In genomic region chr16:84617068-84617630, GRCh38 we compare ENCODE assay signal across 8 cellular contexts. TPM values are rescaled to one million over a fixed set of nuclear protein-coding genes. Genes with fewer than 3 reads are reported as not detected.
DNase-seq lines count a peak whose midpoint lies in the region; ATAC-seq, FAIRE-seq and TF ChIP-seq lines count a peak whose summit lies in the region.

No MANE protein-coding gene starts in this region.

- ATAC-seq in GM18873 (IDR thresholded peaks at IDR 0.05; ENCODE audit: low FRiP score, unreplicated experiment) (peak; percentile 20), HG03342 (IDR thresholded peaks at IDR 0.05; ENCODE audit: unreplicated experiment) (peak; percentile 30)

- H2AFZ ChIP-seq in ACC112 (ENCODE audit: low read length, unreplicated experiment) (peak overlapping the region; percentile 17), neural progenitor cell (replicated peaks) (no peak overlapping the region)

- H3K27ac ChIP-seq in ACC112 (ENCODE audit: low read depth, low read length) (peak overlapping the region; percentile 42; the same call in 1 of the 2 replicates), neural progenitor cell (no peak overlapping the region)

- FAIRE-seq in D721Med (lab: Jason Lieb, UNC) = no peak

- peaks cover 55% of the 10 kb centered on the region for H4K20me1 ChIP-seq in neural progenitor cell (ENCODE audit: low read depth)

- no peaks in the 10 kb centered on the region for H3K9me3 Mint-ChIP-seq in neural progenitor cell

- DNase-seq in activated CD4-positive, alpha-beta T cell treated with anti-CD3 and anti-CD28 coated beads, Interleukin-2, amount 50 U/mL, for 1 hour = peak; percentile 43
- DNase-seq in epithelial cell of proximal tubule (ENCODE audit: low read depth) (no peak), neural progenitor cell (ENCODE audit: low spot score) (peak; percentile 30), D721Med (ENCODE audit: insufficient read length, low spot score) (no peak), HK-2 (ENCODE audit: unreplicated experiment) (no peak)

- peaks cover 11% of the 10 kb centered on the region for H3K36me3 Mint-ChIP-seq in neural progenitor cell

- no peak overlapping the region for H3K9ac ChIP-seq in neural progenitor cell

- H3K4me3 ChIP-seq in ACC112 (ENCODE audit: low read depth, low read length) (peak overlapping the region; percentile 94), epithelial cell of proximal tubule (ENCODE audit: low read depth, low read length) (peak overlapping the region; percentile 89), neural progenitor cell (peak overlapping the region; percentile 74)

- H3K4me1 ChIP-seq in ACC112 (ENCODE audit: control insufficient read depth, insufficient read depth, low read length, unreplicated experiment) (peaks cover 47% of the 10 kb centered on the region), neural progenitor cell (peaks cover 28% of the 10 kb centered on the region)

- no peak for TF ChIP-seq CTCF in epithelial cell of proximal tubule (conservative IDR thresholded peaks at IDR 0.05; ENCODE audit: low read depth, low read length)
- TF ChIP-seq CTCF in neural progenitor cell (IDR thresholded peaks at IDR 0.05) = no peak
- no peak for TF ChIP-seq CTCF in D721Med (IDR thresholded peaks at IDR 0.05; ENCODE audit: insufficient read depth, missing control alignments)

- H3K27me3 ChIP-seq in ACC112 (ENCODE audit: insufficient read depth, low read length) = no peaks in the 10 kb centered on the region
- H3K27me3 ChIP-seq in neural progenitor cell = peaks cover 12% of the 10 kb centered on the region

- H3K4me2 ChIP-seq in neural progenitor cell = peak overlapping the region; percentile 99

- H3K36me3 ChIP-seq in ACC112 (ENCODE audit: insufficient read depth, low read length) = peaks cover 4% of the 10 kb centered on the region; the same call in 1 of the 2 replicates
- H3K36me3 ChIP-seq in neural progenitor cell = no peaks in the 10 kb centered on the region

- H3K27ac Mint-ChIP-seq in neural progenitor cell = no peak overlapping the region

- peaks cover 61% of the 10 kb centered on the region for H3K4me1 Mint-ChIP-seq in neural progenitor cell

- peaks cover 7% of the 10 kb centered on the region for H3K27me3 Mint-ChIP-seq in neural progenitor cell (ENCODE audit: insufficient read depth, low read depth)

- peaks cover 56% of the 10 kb centered on the region for H3K79me2 ChIP-seq in ACC112 (ENCODE audit: control insufficient read depth, insufficient read depth, low read length, unreplicated experiment)
- H3K79me2 ChIP-seq in neural progenitor cell (ENCODE audit: low read depth) = peaks cover 51% of the 10 kb centered on the region

- H3K4me3 Mint-ChIP-seq in neural progenitor cell = peak overlapping the region; percentile 97

- H3F3A ChIP-seq in neural progenitor cell (ENCODE audit: low read depth) = peaks cover 27% of the 10 kb centered on the region

- no peaks in the 10 kb centered on the region for H3K9me3 ChIP-seq in neural progenitor cell (ENCODE audit: low read depth)

RNA-seq across cellular contexts. Expression of gene COTL1, which starts 0.7 kb away (rescaled TPM):
- total RNA-seq in epithelial cell of proximal tubule (318 and 473 TPM in 2 replicates), neural progenitor cell (ENCODE audit: low replicate concordance) (46.9 and 93.7 TPM in 2 replicates)

RNA-seq across cellular contexts. Expression of gene KLHL36, which starts 31.2 kb away (rescaled TPM):
- total RNA-seq in epithelial cell of proximal tubule (63.7 and 65.7 TPM in 2 replicates), neural progenitor cell (ENCODE audit: low replicate concordance) (15.9 and 25.3 TPM in 2 replicates)

Comparison
In these comparisons a context has a peak if more than half of its experiments do, and no peak if none do; other contexts are left out.
1. DNase-seq: peak in activated CD4-positive, alpha-beta T cell treated with anti-CD3 and anti-CD28 coated beads, Interleukin-2, amount 50 U/mL, for 1 hour (single experiment) and neural progenitor cell (single experiment); none in epithelial cell of proximal tubule (single experiment), D721Med (single experiment) and HK-2 (single experiment).
2. Peak in every context shown above with its lines, with median percentiles within 50 percentile points of each other: H3K4me3 ChIP-seq.